Comparison of ENCODE assay signal across 27 cellular contexts in genomic region chr6:129212081-129212480, GRCh38.
DNase-seq lines count a peak whose midpoint lies in the region; ATAC-seq, FAIRE-seq and TF ChIP-seq lines count a peak whose summit lies in the region.
"Had no signal": no experiment of that assay in that cellular context is flagged by ENCODE, and none has a peak within 500 bp of the region (broad histone marks: within the 10 kb centered on the region; RNA-seq: fewer than 3 reads in every experiment).

No MANE protein-coding gene starts in this region.

- H3K4me3 Mint-ChIP-seq in osteocyte (ENCODE audit: unreplicated experiment) = no peak overlapping the region
- H3K4me3 Mint-ChIP-seq: activated naive CD4-positive, alpha-beta T cell treated with anti-CD3 and anti-CD28 coated beads for 36 hours; CD4-positive, CD25-positive, alpha-beta regulatory T cell had no signal

- peak; percentile 93 for DNase-seq in AG10803 (ENCODE audit: low read depth)
- DNase-seq in M059J (ENCODE audit: low read depth) = peak; percentile 55
- no peak for DNase-seq in osteocyte (ENCODE audit: extremely low spot score, unreplicated experiment)
- DNase-seq in HPDE6-E6E7 (ENCODE audit: extremely low spot score) = no peak
- no peak for DNase-seq in 8988T
- no peak for DNase-seq in NCI-H2107 (lab: John Stamatoyannopoulos, UW)
- DNase-seq: ACHN; activated CD4-positive, alpha-beta T cell treated with anti-CD3 and anti-CD28 coated beads for 48 hours; activated naive CD4-positive, alpha-beta T cell treated with anti-CD3 and anti-CD28 coated beads for 36 hours; amniotic stem cell; CD4-positive, CD25-positive, alpha-beta regulatory T cell; dermis blood vessel endothelial cell; GDM1; mesenchymal stem cell; MV-4-11; NCI-H2171 treated with DMSO at 0.1 percent for 48 hours; nucleus accumbens; stimulated activated CD4-positive, alpha-beta T cell treated with anti-CD3 and anti-CD28 coated beads, Interleukin-1b, Interleukin-23, amount 100 ng/mL, for 48 hours; upper lobe of left lung had no signal

- H3K27ac Mint-ChIP-seq in osteocyte (ENCODE audit: unreplicated experiment) = peak overlapping the region; percentile 11
- H3K27ac Mint-ChIP-seq: activated naive CD4-positive, alpha-beta T cell treated with anti-CD3 and anti-CD28 coated beads for 36 hours; CD4-positive, CD25-positive, alpha-beta regulatory T cell had no signal

- no peaks in the 10 kb centered on the region for H3K9me3 Mint-ChIP-seq in osteocyte (ENCODE audit: unreplicated experiment)
- H3K9me3 Mint-ChIP-seq: activated naive CD4-positive, alpha-beta T cell treated with anti-CD3 and anti-CD28 coated beads for 36 hours had no signal

- no peak for ATAC-seq in HG03460 (IDR thresholded peaks at IDR 0.05; ENCODE audit: unreplicated experiment)
- ATAC-seq: left lobe of liver, SK-N-SH treated with all-trans-retinoic acid at 6 μM for 48 hours had no signal

- H3K27me3 Mint-ChIP-seq in osteocyte (ENCODE audit: unreplicated experiment) = peaks cover 2% of the 10 kb centered on the region

- H3K4me1 Mint-ChIP-seq in osteocyte (ENCODE audit: unreplicated experiment) = peaks cover 27% of the 10 kb centered on the region
- H3K4me1 Mint-ChIP-seq: CD4-positive, CD25-positive, alpha-beta regulatory T cell had no signal

- no peaks in the 10 kb centered on the region for H3K36me3 Mint-ChIP-seq in osteocyte (ENCODE audit: unreplicated experiment)
- H3K36me3 Mint-ChIP-seq: CD4-positive, CD25-positive, alpha-beta regulatory T cell had no signal

- H3K4me3 ChIP-seq in AG10803 (ENCODE audit: low read length) = no peak overlapping the region
- H3K4me3 ChIP-seq: cardiac muscle cell, hepatocyte, skin epidermis, upper lobe of left lung had no signal

- TF ChIP-seq CTCF in AG10803 (conservative IDR thresholded peaks at IDR 0.05; ENCODE audit: low read length) = no peak
- no peak for TF ChIP-seq CTCF in osteocyte (IDR thresholded peaks at IDR 0.05)

- peak; percentile 84 for FAIRE-seq in endometrium (lab: Jason Lieb, UNC)
- FAIRE-seq: H1 had no signal

Comparison
In these comparisons a context has a peak if more than half of its experiments do, and no peak if none do; other contexts are left out.
1. DNase-seq: peak in AG10803 (single experiment) and M059J (single experiment); none in osteocyte (single experiment), HPDE6-E6E7 (single experiment), 8988T (single experiment) and NCI-H2107 (single experiment).